28 cellular contexts compared by ENCODE assay signal in genomic region chr15:69317392-69317841, GRCh38. TPM values are rescaled to one million over a fixed set of nuclear protein-coding genes. Genes with fewer than 3 reads are reported as not detected.
DNase-seq lines count a peak whose midpoint lies in the region; ATAC-seq, FAIRE-seq and TF ChIP-seq lines count a peak whose summit lies in the region.
"Had no signal": no experiment of that assay in that cellular context is flagged by ENCODE, and none has a peak within 500 bp of the region (broad histone marks: within the 10 kb centered on the region; RNA-seq: fewer than 3 reads in every experiment).

No MANE protein-coding gene starts in this region.

- H3K4me1 ChIP-seq in A549 (peaks cover 66% of the 10 kb centered on the region), Peyer's patch (peaks cover 0 to 39% (median 0%) of the 10 kb centered on the region in 4 donors), kidney (ENCODE audit: control insufficient read depth in 1 of 2, insufficient read depth in 1 of 2, low read depth in 1 of 2, low read length in 2 of 2) (peaks cover 41 to 57% of the 10 kb centered on the region in 2 donors), pancreas (no peaks in the 10 kb centered on the region)
- H3K4me1 ChIP-seq: gastrocnemius medialis, sigmoid colon had no signal

- H3K4me3 ChIP-seq in A549 (no peak overlapping the region), Peyer's patch (no peak overlapping the region), kidney (ENCODE audit: low read length in 2 of 2) (no peak overlapping the region), pancreas (no peak overlapping the region)
- H3K4me3 ChIP-seq: cardiac muscle cell, gastrocnemius medialis, sigmoid colon had no signal

- CTCF ChIA-PET in A549 (lab: Yijun Ruan, JAX), result interaction anchor here (1.1 to 5.9 kb wide), 3 partner anchors 10 to 77 kb away, joined by 3 to 22 read pairs (median 3); no protein-coding TSS in a partner anchor

- peak overlapping the region; percentile 36; the same call in 2 of the 3 replicates for H3K4me2 ChIP-seq in A549

- H3K9ac ChIP-seq in kidney (ENCODE audit: low read length in 2 of 2), result peak overlapping the region in 1 of 2 donors; percentile 52

- WGBS in A549 (ENCODE audit: missing lambda C conversion rate), result 63% methylated on average over 5 of the region's 5 CpGs
- WGBS in pancreas, 2 donors, result 34 to 39% methylated on average over 5 of the region's 5 CpGs

- intact Hi-C loops in kidney (cut with DNase I) (no loop called here), pancreas (cut with DNase I) (no loop called here)

- DNase-seq in A549 (ENCODE audit: low read depth in 1 of 2, low spot score in 1 of 2), result no peak
- DNase-seq in Peyer's patch, result peak in 1 of 3 donors; percentile 49
- DNase-seq in kidney, result peak; percentile 84
- peak in 1 of 6 donors; percentile 33 for DNase-seq in pancreas
- DNase-seq in NCI-H2029 treated with DMSO at 0.1 percent for 48 hours (lab: John Stamatoyannopoulos, UW), result no peak
- DNase-seq in H54 (ENCODE audit: insufficient read length, low spot score), result no peak
- no peak for DNase-seq in HK-2 (ENCODE audit: unreplicated experiment)
- DNase-seq in OCI-M2 (lab: John Stamatoyannopoulos, UW; ENCODE audit: unreplicated experiment), result no peak
- DNase-seq: activated CD4-positive, alpha-beta T cell treated with anti-CD3 and anti-CD28 coated beads, Interleukin-2, amount 50 U/mL, for 4 hours; amygdala; CD4-positive, CD25-positive, alpha-beta regulatory T cell; DMS 273 treated with DMSO at 0.1 percent for 48 hours; EL; gastrocnemius medialis; hippocampal formation; immature natural killer cell; NK-92 treated with Interleukin-12 subunit alpha and Interleukin-12 subunit beta, amount 100 ng/mL, for 24 hours; SHP77 treated with DMSO at 0.1 percent for 48 hours; sigmoid colon; stimulated activated CD4-positive, alpha-beta T cell treated with anti-CD3 and anti-CD28 coated beads, Interleukin-15, amount 100 ng/mL, for 24 hours; stimulated activated naive CD4-positive, alpha-beta T cell had no signal

- H3K27ac ChIP-seq in A549 (peak overlapping the region in 1 of 2 experiments; percentile 63; a peak in 3 of 6 replicates), Peyer's patch (peak overlapping the region in 3 of 4 donors; percentile 45 to 74 (median 59)), kidney (ENCODE audit: low read depth in 2 of 2, low read length in 2 of 2) (peak overlapping the region; percentile 71 to 79), pancreas (peak overlapping the region; percentile 16 to 60 (median 43))
- H3K27ac ChIP-seq: 22Rv1, cardiac muscle cell, gastrocnemius medialis, sigmoid colon had no signal

- ATAC-seq in A549 (peak in 1 of 2 experiments; percentile 26; a peak in 3 of 6 replicates), pancreas (peak; percentile 53 to 85 (median 76))
- ATAC-seq: gastrocnemius medialis had no signal

- TF ChIP-seq CTCF in A549 (IDR thresholded peaks at IDR 0.05) (no peak), Peyer's patch (IDR thresholded peaks at IDR 0.05) (no peak), kidney (IDR thresholded peaks at IDR 0.05; ENCODE audit: borderline replicate concordance, extremely low read depth, insufficient read depth) (no peak), pancreas (IDR thresholded peaks at IDR 0.05) (no peak)

- POLR2A ChIA-PET in A549 (lab: Yijun Ruan, JAX), result interaction anchor here (0.6 kb wide), 1 partner anchor 15 kb away, joined by 5 read pairs; no protein-coding TSS in a partner anchor

- H3K9me3 ChIP-seq in A549 (no peaks in the 10 kb centered on the region), Peyer's patch (no peaks in the 10 kb centered on the region), kidney (ENCODE audit: control insufficient read depth in 1 of 2, low read length in 2 of 2) (no peaks in the 10 kb centered on the region), pancreas (no peaks in the 10 kb centered on the region)
- H3K9me3 ChIP-seq: gastrocnemius medialis, sigmoid colon had no signal

- H3K27me3 ChIP-seq in Peyer's patch, result no peaks in the 10 kb centered on the region
- H3K27me3 ChIP-seq in pancreas, result no peaks in the 10 kb centered on the region
- H3K27me3 ChIP-seq: cardiac muscle cell, sigmoid colon had no signal

- no peak for TF ChIP-seq EP300 in A549 (IDR thresholded peaks at IDR 0.05)

- H3K36me3 ChIP-seq in Peyer's patch, result no peaks in the 10 kb centered on the region
- no peaks in the 10 kb centered on the region for H3K36me3 ChIP-seq in kidney (ENCODE audit: control insufficient read depth in 1 of 2, insufficient read depth in 2 of 2, low read length in 2 of 2)
- H3K36me3 ChIP-seq in pancreas, result no peaks in the 10 kb centered on the region
- H3K36me3 ChIP-seq: cardiac muscle cell, gastrocnemius medialis, sigmoid colon had no signal

- no peak for TF ChIP-seq RAD21 in A549 (conservative IDR thresholded peaks at IDR 0.05 in 1 of 2, IDR thresholded peaks at IDR 0.05 in 1 of 2)

- no peak for TF ChIP-seq POLR2A in A549 (IDR thresholded peaks at IDR 0.05; ENCODE audit: low read length)
- TF ChIP-seq POLR2A in Peyer's patch (IDR thresholded peaks at IDR 0.05), result peak; percentile 22 to 66
- no peak for TF ChIP-seq POLR2A in H54 (IDR thresholded peaks at IDR 0.05; ENCODE audit: low read depth, low read length)

- FAIRE-seq in A549 (lab: Jason Lieb, UNC) (no peak), kidney (lab: Jason Lieb, UNC) (no peak), pancreas (lab: Jason Lieb, UNC) (no peak), H54 (lab: Jason Lieb, UNC) (no peak)
- FAIRE-seq: endometrium, GM12891 had no signal

TF ChIP-seq in A549, 52 proteins besides CTCF, POLR2A, EP300 and RAD21:
- TF ChIP-seq CBX8 (IDR thresholded peaks at IDR 0.05) (no peak), RCOR1 (IDR thresholded peaks at IDR 0.05; ENCODE audit: low read depth, low read length) (no peak), MAFK (IDR thresholded peaks at IDR 0.05; ENCODE audit: partially characterized antibody) (no peak), CHD4 (IDR thresholded peaks at IDR 0.05; ENCODE audit: borderline replicate concordance) (no peak), SREBF2 (IDR thresholded peaks at IDR 0.05) (no peak), JUN (IDR thresholded peaks at IDR 0.05) (no peak), NPAS2 (CRISPR knock-in tag; IDR thresholded peaks at IDR 0.05; ENCODE audit: borderline replicate concordance) (no peak), NFE2L2 (conservative IDR thresholded peaks at IDR 0.05; ENCODE audit: low read length) (no peak), ESRRA (IDR thresholded peaks at IDR 0.05; ENCODE audit: borderline replicate concordance, low read length) (no peak), HEYL (CRISPR knock-in tag; IDR thresholded peaks at IDR 0.05) (no peak), PHF8 (IDR thresholded peaks at IDR 0.05; ENCODE audit: borderline replicate concordance, low read depth) (no peak), HMGXB4 (CRISPR knock-in tag; IDR thresholded peaks at IDR 0.05; ENCODE audit: borderline replicate concordance) (no peak), FOXS1 (CRISPR knock-in tag; IDR thresholded peaks at IDR 0.05) (no peak), FOSB (CRISPR knock-in tag; IDR thresholded peaks at IDR 0.05) (no peak), CBX2 (IDR thresholded peaks at IDR 0.05; ENCODE audit: borderline replicate concordance, low read depth) (no peak), EHF (CRISPR knock-in tag; IDR thresholded peaks at IDR 0.05) (no peak), ZNF302 (CRISPR knock-in tag; IDR thresholded peaks at IDR 0.05) (no peak), CHD2 (IDR thresholded peaks at IDR 0.05; ENCODE audit: low read length, partially characterized antibody) (no peak)
TF ChIP-seq in A549: peak in this region for 0.

RNA-seq across cellular contexts. Expression of gene PAQR5, which starts 18.7 kb away (rescaled TPM):
- polyA plus RNA-seq in A549 (2011; rRNA removed), result 114 and 158 TPM in 2 replicates
- 109 and 154 TPM in 2 replicates for polyA plus RNA-seq in A549 (2012; cell fraction: cytosol; rRNA removed)
- 113 and 118 TPM in 2 replicates for polyA plus RNA-seq in A549 (2012; cell fraction: nucleus; rRNA removed)
- 83.8 to 104 TPM (median 90.7 TPM) in 3 replicates for polyA plus RNA-seq in A549 (2017; fragmentation: RNase III; extraction: RNeasy Plus Mini Kit Qiagen cat#74134 plus additional on column Dnase treatment)
- polyA minus RNA-seq in A549 (2011; rRNA and poly(A)+ RNA removed), result 292 and 372 TPM in 2 replicates
- total RNA-seq in Peyer's patch, result 10 to 100 TPM; 19.4 to 30.5 (median 24.5) TPM
- 51.3 TPM for total RNA-seq in kidney
- 32.7 TPM for polyA plus RNA-seq in kidney (ENCODE audit: insufficient read depth, low read depth, low replicate concordance)
- total RNA-seq in pancreas, result 1 to 10 TPM; 5.2 to 9.4 (median 6.6) TPM
- 1 to 10 TPM; 5.7 to 6.3 TPM for polyA plus RNA-seq in pancreas
- total RNA-seq: activated T-helper 1 cell treated with anti-CD3 and anti-CD28 coated beads, Interleukin-12 subunit alpha, Interleukin-12 subunit beta, Interleukin-2, Interleukin-4 antibody, amounts not matched to agents 30 ng/mL and 10 ng/mL and 1 ng/mL, durations not matched to agents 14 hours and 24 hours and 36 hours; CD4-positive, CD25-positive, alpha-beta regulatory T cell had no signal
- polyA plus RNA-seq: CD4-positive, CD25-positive, alpha-beta regulatory T cell; IgD-negative memory B cell; immature natural killer cell; neural cell had no signal

Comparison
In these comparisons a context has a peak if more than half of its experiments do, and no peak if none do; other contexts are left out.
1. POLR2A ChIP-seq: peak in Peyer's patch (2 of 2); none in A549 (single experiment) and H54 (single experiment).